In genomic region chr3:150546226-150547044, GRCh38 we compare ENCODE assay signal across 8 cellular contexts. TPM values are rescaled to one million over a fixed set of nuclear protein-coding genes. Genes with fewer than 3 reads are reported as not detected.
DNase-seq lines count a peak whose midpoint lies in the region; ATAC-seq and TF ChIP-seq lines count a peak whose summit lies in the region.

TSS of gene EIF2A (plus strand) at chr3:150546787. CDS start at chr3:150546803, 16 bp downstream.
TSS of gene SERP1 (minus strand) at chr3:150546496. CDS start at chr3:150546135, 361 bp downstream.

- H3K36me3 ChIP-seq in upper lobe of right lung, result peaks cover 30% of the 10 kb centered on the region

- H3K36me3 Mint-ChIP-seq in T-helper 17 cell (ENCODE audit: low read depth), result no peaks in the 10 kb centered on the region

- H3K9me3 ChIP-seq in T-helper 17 cell (ENCODE audit: control insufficient read depth, low read length, poor library complexity, severe bottlenecking), result no peaks in the 10 kb centered on the region
- H3K9me3 ChIP-seq in upper lobe of right lung, result no peaks in the 10 kb centered on the region

- intact Hi-C loops in left cardiac atrium (cut with DNase I) (loop anchor here in 1 of 2 donors (2.0 kb wide), 1 partner anchor 56 kb away; the partner anchor contains the start of gene SELENOT), posterior vena cava (cut with DNase I) (no loop called here), upper lobe of right lung (cut with DNase I) (no loop called here)

- H3K4me3 Mint-ChIP-seq in T-helper 17 cell, result peak within 1 kb of the TSS; percentile 97

- ATAC-seq in HG02885 (IDR thresholded peaks at IDR 0.05; ENCODE audit: poor library complexity, unreplicated experiment), result peak; percentile 92
- ATAC-seq in T-helper 17 cell, result peak; percentile 90
- peak; percentile 97 for ATAC-seq in left cardiac atrium
- peak; percentile 98 for ATAC-seq in upper lobe of right lung

- H3K27ac Mint-ChIP-seq in T-helper 17 cell, result peak within 1 kb of the TSS; percentile 96

- H3K27me3 ChIP-seq in upper lobe of right lung, result no peaks in the 10 kb centered on the region

- H3K27me3 Mint-ChIP-seq in T-helper 17 cell, result no peaks in the 10 kb centered on the region

- H3K4me1 ChIP-seq in upper lobe of right lung, result peaks cover 40% of the 10 kb centered on the region

- H3K4me1 Mint-ChIP-seq in T-helper 17 cell, result peaks cover 50% of the 10 kb centered on the region

- peak within 1 kb of the TSS; percentile 99 for H3K27ac ChIP-seq in upper lobe of right lung

- DNase-seq in NCI-H1694 treated with DMSO at 0.1 percent for 48 hours (lab: John Stamatoyannopoulos, UW), result peak; percentile 97
- DNase-seq in T-helper 17 cell, result peak; percentile 98 to 99 (median 99)
- peak; percentile 83 to 100 (median 98) for DNase-seq in amygdala (lab: John Stamatoyannopoulos, UW)
- peak; percentile 99 for DNase-seq in left cardiac atrium
- DNase-seq in posterior vena cava (ENCODE audit: low spot score), result peak; percentile 100
- DNase-seq in upper lobe of right lung, result peak; percentile 100

- TF ChIP-seq CTCF in upper lobe of right lung (IDR thresholded peaks at IDR 0.05), result no peak

- peak; percentile 93 for TF ChIP-seq POLR2A in GM15510 (IDR thresholded peaks at IDR 0.05; ENCODE audit: borderline replicate concordance, extremely low read depth, insufficient read length)

- peak within 1 kb of the TSS; percentile 62 for H3K4me3 ChIP-seq in upper lobe of right lung

RNA-seq across cellular contexts. Expression of gene EIF2A, which starts in this region (rescaled TPM):
- 100 to 1,000 TPM; 132 to 144 TPM for total RNA-seq in T-helper 17 cell
- 10 to 100 TPM; 54.5 to 76.6 TPM for total RNA-seq in left cardiac atrium
- 10 to 100 TPM; 73.1 to 75.5 TPM for total RNA-seq in posterior vena cava
- total RNA-seq in upper lobe of right lung, result 83.8 TPM

RNA-seq across cellular contexts. Expression of gene SERP1, which starts in this region (rescaled TPM):
- total RNA-seq in T-helper 17 cell, result 100 to 1,000 TPM; 106 to 119 TPM
- total RNA-seq in left cardiac atrium, result 10 to 100 TPM; 42.4 to 47.2 TPM
- total RNA-seq in posterior vena cava, result 10 to 100 TPM; 72.8 to 74.9 TPM
- 132 TPM for total RNA-seq in upper lobe of right lung

Comparison
In these comparisons a context has a peak if more than half of its experiments do, and no peak if none do; other contexts are left out.
1. Peak in every context shown above with its lines: DNase-seq, ATAC-seq, H3K4me3 ChIP-seq and H3K27ac ChIP-seq.